ENCODE assay signal across 8 cellular contexts in the genomic region with DNA sequence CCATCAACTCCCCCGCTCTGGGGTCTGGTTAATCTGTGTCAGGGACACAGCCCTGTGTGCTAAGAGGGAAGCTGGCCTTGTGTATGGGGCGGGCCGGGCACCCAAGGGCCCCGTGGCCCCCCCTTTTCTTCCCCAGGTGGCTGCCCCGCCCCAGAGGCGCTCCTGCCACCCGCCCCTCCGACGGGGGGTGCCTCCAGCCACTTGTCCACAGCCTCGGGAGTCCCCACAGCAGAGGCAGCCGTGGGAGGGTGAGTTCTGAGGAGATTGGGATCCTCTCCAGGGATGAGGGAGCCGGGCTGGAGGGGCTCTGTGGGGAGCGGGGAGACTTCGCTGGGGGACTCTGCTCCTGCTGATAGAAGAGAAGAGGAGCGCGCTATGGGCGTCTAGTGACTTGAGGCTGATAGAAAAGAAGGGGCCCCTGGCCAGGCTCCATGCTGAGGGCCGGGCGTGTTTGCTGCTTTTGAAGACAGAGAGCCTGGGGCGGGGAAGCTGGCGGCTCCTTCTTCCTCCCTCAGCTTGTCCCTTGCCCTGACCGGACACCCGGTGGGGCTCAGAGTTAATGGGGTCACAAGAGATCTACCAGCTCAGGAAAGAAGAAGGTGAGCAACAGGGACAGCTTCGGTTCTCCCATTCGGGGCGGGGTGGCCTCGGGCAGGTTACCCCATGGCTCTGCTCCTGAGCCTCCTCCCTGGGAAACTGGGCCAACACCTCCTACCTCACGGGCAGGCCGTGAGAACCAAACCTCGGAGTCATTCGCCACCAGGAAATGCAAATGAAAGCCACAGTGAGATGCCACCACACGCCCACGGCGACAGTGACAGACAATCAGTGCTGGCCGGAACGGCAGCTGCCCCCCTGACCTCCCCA.
A peak's percentile ranks its signal among the peaks of the same experiment; 100 is the strongest.
DNase-seq lines count a peak whose midpoint lies in the region; ATAC-seq and TF ChIP-seq lines count a peak whose summit lies in the region.

No MANE protein-coding gene starts in this region.

- H3K36me3 Mint-ChIP-seq in CD4-positive, CD25-positive, alpha-beta regulatory T cell, result no peaks in the 10 kb centered on the region
- no peaks in the 10 kb centered on the region for H3K36me3 Mint-ChIP-seq in activated naive CD4-positive, alpha-beta T cell treated with anti-CD3 and anti-CD28 coated beads for 36 hours (ENCODE audit: low read depth)
- H3K36me3 Mint-ChIP-seq in neural crest cell (ENCODE audit: low read depth), result no peaks in the 10 kb centered on the region

- no peaks in the 10 kb centered on the region for H3K36me3 ChIP-seq in CD4-positive, CD25-positive, alpha-beta regulatory T cell (ENCODE audit: control insufficient read depth, insufficient read depth, low read length)

- H3K27ac ChIP-seq in CD4-positive, CD25-positive, alpha-beta regulatory T cell (ENCODE audit: insufficient read depth, low read length, poor library complexity, severe bottlenecking), result peak overlapping the region; percentile 38

- H3K9me3 ChIP-seq in CD4-positive, CD25-positive, alpha-beta regulatory T cell (ENCODE audit: control insufficient read depth in 2 of 2, low read length in 2 of 2), result no peaks in the 10 kb centered on the region

- TF ChIP-seq CTCF in neural crest cell (conservative IDR thresholded peaks at IDR 0.05), result no peak

- peak overlapping the region; percentile 37 for H3K4me3 ChIP-seq in CD4-positive, CD25-positive, alpha-beta regulatory T cell (ENCODE audit: low read depth, low read length)

- H3K27ac Mint-ChIP-seq in CD4-positive, CD25-positive, alpha-beta regulatory T cell, result peak overlapping the region in 2 of 3 donors; percentile 83 to 88
- H3K27ac Mint-ChIP-seq in activated naive CD4-positive, alpha-beta T cell treated with anti-CD3 and anti-CD28 coated beads for 36 hours, result peak overlapping the region; percentile 54
- no peak overlapping the region for H3K27ac Mint-ChIP-seq in neural crest cell (ENCODE audit: unreplicated experiment)

- H3K27me3 Mint-ChIP-seq in CD4-positive, CD25-positive, alpha-beta regulatory T cell, result peaks cover 39% of the 10 kb centered on the region
- peaks cover 22% of the 10 kb centered on the region for H3K27me3 Mint-ChIP-seq in activated naive CD4-positive, alpha-beta T cell treated with anti-CD3 and anti-CD28 coated beads for 36 hours (ENCODE audit: low read depth)
- H3K27me3 Mint-ChIP-seq in neural crest cell (ENCODE audit: low read depth), result peaks cover 20% of the 10 kb centered on the region

- no peaks in the 10 kb centered on the region for H3K9me3 Mint-ChIP-seq in CD4-positive, CD25-positive, alpha-beta regulatory T cell
- no peaks in the 10 kb centered on the region for H3K9me3 Mint-ChIP-seq in activated naive CD4-positive, alpha-beta T cell treated with anti-CD3 and anti-CD28 coated beads for 36 hours
- no peaks in the 10 kb centered on the region for H3K9me3 Mint-ChIP-seq in neural crest cell

- H3K4me3 Mint-ChIP-seq in CD4-positive, CD25-positive, alpha-beta regulatory T cell, result peak overlapping the region; percentile 52 to 89 (median 72)
- no peak overlapping the region for H3K4me3 Mint-ChIP-seq in activated naive CD4-positive, alpha-beta T cell treated with anti-CD3 and anti-CD28 coated beads for 36 hours
- H3K4me3 Mint-ChIP-seq in neural crest cell, result peak overlapping the region; percentile 56

- intact Hi-C loops in activated naive CD4-positive, alpha-beta T cell treated with anti-CD3 and anti-CD28 coated beads for 36 hours (cut with micrococcal nuclease), result loop anchor here (1.0 to 5.0 kb wide), 9 partner anchors 16 to 332 kb away; partner anchors contain the start of genes CPSF3, ITGB1BP1 and YWHAQ

- DNase-seq in CD4-positive, CD25-positive, alpha-beta regulatory T cell, result peak in 2 of 3 donors; percentile 18 to 55
- DNase-seq in LoVo (ENCODE audit: low spot score) (peak; percentile 14), neural crest cell (ENCODE audit: low read depth, low spot score) (no peak), NCI-H187 (lab: John Stamatoyannopoulos, UW) (no peak), AG08395 (ENCODE audit: low spot score) (no peak)
- peak; percentile 76 for DNase-seq in activated naive CD4-positive, alpha-beta T cell treated with anti-CD3 and anti-CD28 coated beads for 36 hours

- H3K27me3 ChIP-seq in CD4-positive, CD25-positive, alpha-beta regulatory T cell (ENCODE audit: control insufficient read depth, insufficient read depth, low read length), result peaks cover 4% of the 10 kb centered on the region

- peaks cover 29% of the 10 kb centered on the region for H3K4me1 ChIP-seq in CD4-positive, CD25-positive, alpha-beta regulatory T cell (ENCODE audit: control insufficient read depth, insufficient read depth, low read length, poor library complexity, severe bottlenecking)

- ATAC-seq in CD4-positive, CD25-positive, alpha-beta regulatory T cell (ENCODE audit: low read depth in 2 of 2), result no peak
- no peak for ATAC-seq in GM19395 (IDR thresholded peaks at IDR 0.05; ENCODE audit: unreplicated experiment)
- no peak for ATAC-seq in GM21619 (IDR thresholded peaks at IDR 0.05; ENCODE audit: unreplicated experiment)

- H3K4me1 Mint-ChIP-seq in CD4-positive, CD25-positive, alpha-beta regulatory T cell, result peaks cover 6 to 48% (median 26%) of the 10 kb centered on the region in 4 donors
- peaks cover 34% of the 10 kb centered on the region for H3K4me1 Mint-ChIP-seq in activated naive CD4-positive, alpha-beta T cell treated with anti-CD3 and anti-CD28 coated beads for 36 hours (ENCODE audit: low read depth)
- H3K4me1 Mint-ChIP-seq in neural crest cell, result peaks cover 44% of the 10 kb centered on the region

- CTCF ChIA-PET in activated naive CD4-positive, alpha-beta T cell treated with anti-CD3 and anti-CD28 coated beads for 36 hours (lab: Charles Lee), result interaction anchor here (0.7 to 1.2 kb wide), 3 partner anchors 21 to 30 kb away, joined by 3 to 5 read pairs (median 3); no protein-coding TSS in a partner anchor

Comparison
In these comparisons a context has a peak if more than half of its experiments do, and no peak if none do; other contexts are left out.
1. DNase-seq: peak in CD4-positive, CD25-positive, alpha-beta regulatory T cell (2 of 3), LoVo (single experiment) and activated naive CD4-positive, alpha-beta T cell treated with anti-CD3 and anti-CD28 coated beads for 36 hours (single experiment); none in neural crest cell (single experiment), NCI-H187 (0 of 2) and AG08395 (single experiment).